Comparison of ENCODE assay signal across 8 cellular contexts in genomic region chr2:200509227-200509607, GRCh38. TPM values are rescaled to one million over a fixed set of nuclear protein-coding genes. Genes with fewer than 3 reads are reported as not detected.
DNase-seq lines count a peak whose midpoint lies in the region; TF ChIP-seq lines count a peak whose summit lies in the region.

No MANE protein-coding gene starts in this region.

- H2AFZ ChIP-seq in neuron (ENCODE audit: low read depth, low read length): peak overlapping the region; percentile 84

- H3K4me1 ChIP-seq in Caco-2 (peaks cover 19% of the 10 kb centered on the region), neuron (ENCODE audit: insufficient read depth, low read length) (peaks cover 13% of the 10 kb centered on the region)

- peak overlapping the region; percentile 77 for H3K4me3 Mint-ChIP-seq in Caco-2 (ENCODE audit: unreplicated experiment)

- H3K27me3 ChIP-seq in Caco-2 (replicated peaks; ENCODE audit: control insufficient read depth, insufficient read depth, low read length) (no peaks in the 10 kb centered on the region), neuron (ENCODE audit: insufficient read depth, low read length) (no peaks in the 10 kb centered on the region)

- POLR2A ChIA-PET in Caco-2 (lab: Charles Lee): interaction anchor here (0.6 to 0.8 kb wide), 2 partner anchors 103 to 239 kb away, joined by 4 to 5 read pairs; no protein-coding TSS in a partner anchor
- POLR2A ChIA-PET in HEK293T (lab: Yijun Ruan, JAX): interaction anchor here (1.4 to 1.5 kb wide), 2 partner anchors 11 to 16 kb away, joined by 4 read pairs; no protein-coding TSS in a partner anchor

- H3K27ac ChIP-seq in VCaP: peak overlapping the region; percentile 84

- H3K9me3 ChIP-seq in Caco-2 (no peaks in the 10 kb centered on the region), neuron (ENCODE audit: low read length) (no peaks in the 10 kb centered on the region)

- intact Hi-C loops in Caco-2 (cut with micrococcal nuclease; ENCODE audit: unreplicated experiment): no loop called here

- H3K4me3 ChIP-seq in Caco-2 (ENCODE audit: low read depth, low read length): peak overlapping the region; percentile 72
- peak overlapping the region; percentile 94 for H3K4me3 ChIP-seq in neuron (ENCODE audit: low read length)

- TF ChIP-seq CTCF in Caco-2 (IDR thresholded peaks at IDR 0.05; ENCODE audit: insufficient read depth in 1 of 2, low read depth in 1 of 2, low read length in 1 of 2, severe bottlenecking in 1 of 2, unreplicated experiment in 1 of 2) (no peak), VCaP (conservative IDR thresholded peaks at IDR 0.05) (no peak)

- no peak for DNase-seq in Caco-2
- peak; percentile 35 for DNase-seq in HEK293T (ENCODE audit: extremely low spot score)
- DNase-seq in fibroblast of peridontal ligament (ENCODE audit: extremely low read depth): peak; percentile 29
- no peak for DNase-seq in SIG-M5 treated with dmso at 0.1 percent for 504 hours (lab: John Stamatoyannopoulos, UW; ENCODE audit: unreplicated experiment)
- no peak for DNase-seq in NCI-H226
- DNase-seq in cerebellar nuclear complex (lab: John Stamatoyannopoulos, UW): no peak

- peaks cover 7% of the 10 kb centered on the region for H3K4me1 Mint-ChIP-seq in Caco-2 (ENCODE audit: low read depth, unreplicated experiment)

- BruUV-seq in Caco-2 (replicated peaks; lab: Mats Ljungman, UMichigan): TSS peak; percentile 60

- peak overlapping the region; percentile 80 for H3K27ac Mint-ChIP-seq in Caco-2 (ENCODE audit: unreplicated experiment)

- H3K36me3 ChIP-seq in Caco-2 (ENCODE audit: control insufficient read depth, insufficient read depth, low read length): no peaks in the 10 kb centered on the region
- H3K36me3 ChIP-seq in neuron (ENCODE audit: insufficient read depth, low read length): peaks cover 4% of the 10 kb centered on the region

- CTCF ChIA-PET in Caco-2 (lab: Charles Lee) (interaction anchor here (0.6 to 1.5 kb wide), 9 partner anchors 16 to 583 kb away, joined by 3 to 18 read pairs (median 3); no protein-coding TSS in a partner anchor), HEK293T (lab: Yijun Ruan, JAX) (interaction anchor here (0.6 to 1.2 kb wide), 4 partner anchors 11 to 26 kb away, joined by 3 to 5 read pairs (median 4); no protein-coding TSS in a partner anchor)

- H3K9me3 Mint-ChIP-seq in Caco-2 (ENCODE audit: unreplicated experiment): no peaks in the 10 kb centered on the region

- no peaks in the 10 kb centered on the region for H3K36me3 Mint-ChIP-seq in Caco-2 (ENCODE audit: insufficient read depth, unreplicated experiment)

- H3K27me3 Mint-ChIP-seq in Caco-2 (ENCODE audit: insufficient read depth, unreplicated experiment): no peaks in the 10 kb centered on the region

TF ChIP-seq in HEK293T, 16 proteins besides CTCF, POLR2A, EP300 and RAD21:
- no peak for TF ChIP-seq HDGF (IDR thresholded peaks at IDR 0.05; ENCODE audit: borderline replicate concordance)
- no peak for TF ChIP-seq NFRKB (IDR thresholded peaks at IDR 0.05)
- no peak for TF ChIP-seq TARDBP (IDR thresholded peaks at IDR 0.05)
- TF ChIP-seq PKNOX1 (IDR thresholded peaks at IDR 0.05): no peak
- TF ChIP-seq ARNT (IDR thresholded peaks at IDR 0.05): no peak
- no peak for TF ChIP-seq SP1 (IDR thresholded peaks at IDR 0.05)
TF ChIP-seq in HEK293T: peak in this region for 0.

RNA-seq across cellular contexts. Expression of gene KCTD18, which starts 0.7 kb away (rescaled TPM):
- total RNA-seq in Caco-2 (2022): 8.6 and 9.3 TPM in 2 replicates

RNA-seq across cellular contexts. Expression of gene SGO2, which starts 16.8 kb away (rescaled TPM):
- total RNA-seq in Caco-2 (2022): 20.1 and 21.3 TPM in 2 replicates

Comparison
In these comparisons a context has a peak if more than half of its experiments do, and no peak if none do; other contexts are left out.
1. DNase-seq: peak in HEK293T (single experiment) and fibroblast of peridontal ligament (single experiment); none in Caco-2 (0 of 2), SIG-M5 treated with dmso at 0.1 percent for 504 hours (single experiment), NCI-H226 (single experiment) and cerebellar nuclear complex (0 of 2).